ENCODE assay signal across 16 cellular contexts in the genomic region with DNA sequence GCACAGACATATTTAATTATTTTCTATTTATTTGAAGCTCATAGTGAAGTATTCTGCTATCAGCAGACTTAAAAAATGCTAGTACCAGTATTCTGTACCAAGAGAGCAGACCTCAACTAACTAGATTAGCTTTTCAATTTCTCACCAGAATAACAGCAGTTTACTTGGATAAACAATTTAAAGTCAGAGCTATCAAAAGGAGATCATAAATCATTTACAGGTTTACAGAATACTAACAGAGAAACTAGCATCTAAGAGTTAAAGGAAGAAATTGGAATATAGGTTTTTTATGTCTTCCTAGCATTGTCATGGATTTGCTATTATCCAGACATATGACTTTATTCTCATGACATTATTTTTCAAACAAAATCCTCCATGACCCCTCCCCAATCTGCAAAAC. TPM values are rescaled to one million over a fixed set of nuclear protein-coding genes. Genes with fewer than 3 reads are reported as not detected.
A peak's percentile ranks its signal among the peaks of the same experiment; 100 is the strongest.
DNase-seq lines count a peak whose midpoint lies in the region; ATAC-seq and TF ChIP-seq lines count a peak whose summit lies in the region.
"Had no signal": no experiment of that assay in that cellular context is flagged by ENCODE, and none has a peak within 500 bp of the region (broad histone marks: within the 10 kb centered on the region; RNA-seq: fewer than 3 reads in every experiment).

No MANE protein-coding gene starts in this region.

- H3K79me1 ChIP-seq in H9 (ENCODE audit: insufficient read depth, low read depth, low read length, poor library complexity, severe bottlenecking): peaks cover 5% of the 10 kb centered on the region

- H3K27me3 Mint-ChIP-seq in activated CD4-positive, alpha-beta T cell treated with anti-CD3 and anti-CD28 coated beads for 36 hours: no peaks in the 10 kb centered on the region
- H3K27me3 Mint-ChIP-seq in glutamatergic neuron (ENCODE audit: unreplicated experiment): peaks cover 10% of the 10 kb centered on the region
- peaks cover 9% of the 10 kb centered on the region for H3K27me3 Mint-ChIP-seq in H9 (ENCODE audit: low read depth)

- no peak overlapping the region for H3T11ph ChIP-seq in H9 (ENCODE audit: low read length)

- H3K4me3 Mint-ChIP-seq in activated CD4-positive, alpha-beta T cell treated with anti-CD3 and anti-CD28 coated beads for 36 hours: no peak overlapping the region
- H3K4me3 Mint-ChIP-seq in glutamatergic neuron (ENCODE audit: unreplicated experiment) (peak overlapping the region; percentile 49), H9 (no peak overlapping the region)

- H3K14ac ChIP-seq in H9 (ENCODE audit: insufficient read depth, low read length): no peak overlapping the region

- H3K23me2 ChIP-seq in H9 (ENCODE audit: insufficient read length, low read depth, low read length, poor library complexity, severe bottlenecking): peaks cover 5% of the 10 kb centered on the region

- H2AK5ac ChIP-seq in H9 (ENCODE audit: insufficient read length, low read length): no peak overlapping the region

- H3K27ac ChIP-seq in SK-N-MC (peak overlapping the region; percentile 38; the same call in 1 of the 2 replicates), H9 (ENCODE audit: insufficient read length, low read depth, low read length) (no peak overlapping the region)

- H3K9ac ChIP-seq in SK-N-MC (ENCODE audit: insufficient read length): no peak overlapping the region
- no peak overlapping the region for H3K9ac ChIP-seq in skeletal muscle satellite cell (ENCODE audit: low read depth, low read length)
- H3K9ac ChIP-seq in H9 (ENCODE audit: extremely low read depth, insufficient read length, low read length): no peak overlapping the region

- no peak overlapping the region for H4K91ac ChIP-seq in H9 (ENCODE audit: insufficient read length, low read depth, low read length)

- no peak overlapping the region for H4K5ac ChIP-seq in H9 (ENCODE audit: insufficient read length, low read depth, low read length)

- H3K36me3 Mint-ChIP-seq in activated CD4-positive, alpha-beta T cell treated with anti-CD3 and anti-CD28 coated beads for 36 hours (ENCODE audit: low read depth): peaks cover 37% of the 10 kb centered on the region
- no peaks in the 10 kb centered on the region for H3K36me3 Mint-ChIP-seq in glutamatergic neuron (ENCODE audit: unreplicated experiment)
- H3K36me3 Mint-ChIP-seq in H9 (ENCODE audit: insufficient read depth in 1 of 3, low read depth in 3 of 3): peaks cover 14 to 26% (median 20%) of the 10 kb centered on the region in 3 experiments

- POLR2A ChIA-PET in activated CD4-positive, alpha-beta T cell treated with anti-CD3 and anti-CD28 coated beads for 36 hours (lab: Charles Lee): interaction anchor here (0.6 kb wide), 1 partner anchor 104 kb away, joined by 3 read pairs; no protein-coding TSS in a partner anchor

- H4K8ac ChIP-seq in H9 (replicated peaks; ENCODE audit: insufficient read length, low read depth, low read length): no peak overlapping the region

- H3K56ac ChIP-seq in H9 (ENCODE audit: insufficient read length, low read depth, low read length): no peak overlapping the region

- no peaks in the 10 kb centered on the region for H3K9me3 Mint-ChIP-seq in activated CD4-positive, alpha-beta T cell treated with anti-CD3 and anti-CD28 coated beads for 36 hours (ENCODE audit: low read depth)
- H3K9me3 Mint-ChIP-seq in glutamatergic neuron (ENCODE audit: unreplicated experiment) (peaks cover 18% of the 10 kb centered on the region), H9 (peaks cover 4 to 8% of the 10 kb centered on the region in 2 experiments)

- H3K4ac ChIP-seq in H9 (ENCODE audit: low read depth, low read length): no peak overlapping the region

- no peak overlapping the region for H2BK20ac ChIP-seq in H9 (ENCODE audit: low read depth, low read length, poor library complexity, severe bottlenecking)

- H3K9me3 ChIP-seq in SK-N-MC (ENCODE audit: low read depth, low read length) (no peaks in the 10 kb centered on the region), skeletal muscle satellite cell (replicated peaks; ENCODE audit: low read length) (no peaks in the 10 kb centered on the region), H9 (ENCODE audit: control insufficient read depth, low read depth, low read length) (no peaks in the 10 kb centered on the region)

- H3K4me1 Mint-ChIP-seq in activated CD4-positive, alpha-beta T cell treated with anti-CD3 and anti-CD28 coated beads for 36 hours: peaks cover 64% of the 10 kb centered on the region
- H3K4me1 Mint-ChIP-seq in glutamatergic neuron (ENCODE audit: low read depth, unreplicated experiment) (peaks cover 29% of the 10 kb centered on the region), H9 (peaks cover 11 to 23% of the 10 kb centered on the region in 2 experiments)

- H2BK12ac ChIP-seq in H9 (ENCODE audit: insufficient read length, low read depth, low read length): no peak overlapping the region

- peaks cover 20% of the 10 kb centered on the region for H3K36me3 ChIP-seq in SK-N-MC (ENCODE audit: insufficient read depth, low read length)
- H3K36me3 ChIP-seq in skeletal muscle satellite cell (ENCODE audit: insufficient read depth, low read length): peaks cover 8% of the 10 kb centered on the region

- no peak overlapping the region for H3K23ac ChIP-seq in H9 (ENCODE audit: insufficient read length, low read depth, low read length)

- peak overlapping the region; percentile 12 for H3K4me2 ChIP-seq in skeletal muscle satellite cell (ENCODE audit: low read length)
- H3K4me2 ChIP-seq in H9 (ENCODE audit: insufficient read depth, insufficient read length, low read length): no peak overlapping the region

- no peaks in the 10 kb centered on the region for H3K27me3 ChIP-seq in skeletal muscle satellite cell (ENCODE audit: control insufficient read depth, insufficient read depth, low read length)
- H3K27me3 ChIP-seq in H9 (ENCODE audit: insufficient read depth, low read length): no peaks in the 10 kb centered on the region
- H3K27me3 ChIP-seq: MG63 had no signal

- no peak for DNase-seq in activated CD4-positive, alpha-beta T cell treated with anti-CD3 and anti-CD28 coated beads for 36 hours
- no peak for DNase-seq in activated CD4-positive, alpha-beta T cell treated with anti-CD3 and anti-CD28 coated beads for 48 hours
- DNase-seq in SK-N-MC (ENCODE audit: low read depth, low spot score) (no peak), glutamatergic neuron (no peak), NCI-H526 treated with DMSO at 0.1 percent for 48 hours (lab: John Stamatoyannopoulos, UW) (no peak), H9 (no peak), GOT3 (lab: John Stamatoyannopoulos, UW) (no peak)
- DNase-seq: activated CD4-positive, alpha-beta T cell treated with anti-CD3 and anti-CD28 coated beads for 4 hours; activated gamma-delta T cell treated with Interleukin-2 at 50 U/mL for 16 hours; GDM1; islet precursor cell; MG63; NCI-H2081; NCI-H774; RPMI8226 had no signal

- no peak for ATAC-seq in activated CD4-positive, alpha-beta T cell treated with anti-CD3 and anti-CD28 coated beads for 36 hours

- no peak overlapping the region for H3K18ac ChIP-seq in H9 (ENCODE audit: insufficient read length, low read depth, low read length)

- H3K27ac Mint-ChIP-seq in activated CD4-positive, alpha-beta T cell treated with anti-CD3 and anti-CD28 coated beads for 36 hours: peak overlapping the region; percentile 96
- H3K27ac Mint-ChIP-seq in glutamatergic neuron (ENCODE audit: unreplicated experiment): no peak overlapping the region
- no peak overlapping the region for H3K27ac Mint-ChIP-seq in H9

- no peak overlapping the region for H2AFZ ChIP-seq in H9 (ENCODE audit: low read length)

- H3K4me1 ChIP-seq in skeletal muscle satellite cell (ENCODE audit: control insufficient read depth, insufficient read depth, low read length) (peaks cover 25% of the 10 kb centered on the region), H9 (ENCODE audit: insufficient read depth, low read length) (no peaks in the 10 kb centered on the region)

- no peak overlapping the region for H2BK120ac ChIP-seq in H9 (ENCODE audit: low read depth, low read length, poor library complexity, severe bottlenecking)

- peaks cover 4% of the 10 kb centered on the region; the same call in 1 of the 2 replicates for H3K79me2 ChIP-seq in H9 (ENCODE audit: insufficient read depth, low read length)

- H4K20me1 ChIP-seq in H9 (ENCODE audit: control insufficient read depth, insufficient read depth, insufficient read length): no peaks in the 10 kb centered on the region

- no peak overlapping the region for H2BK5ac ChIP-seq in H9 (ENCODE audit: insufficient read length, low read length)

- TF ChIP-seq CTCF in glutamatergic neuron (IDR thresholded peaks at IDR 0.05; ENCODE audit: partially characterized antibody, unreplicated experiment) (no peak), H9 (conservative IDR thresholded peaks at IDR 0.05) (no peak)

- no peak overlapping the region for H2BK15ac ChIP-seq in H9 (ENCODE audit: low read depth, low read length)

- intact Hi-C loops in activated CD4-positive, alpha-beta T cell treated with anti-CD3 and anti-CD28 coated beads for 36 hours (cut with DNase I, micrococcal nuclease): no loop called here

- H3K4me3 ChIP-seq in SK-N-MC: no peak overlapping the region
- no peak overlapping the region for H3K4me3 ChIP-seq in skeletal muscle satellite cell (ENCODE audit: low read length)
- H3K4me3 ChIP-seq: MG63 had no signal

- CTCF ChIA-PET in activated CD4-positive, alpha-beta T cell treated with anti-CD3 and anti-CD28 coated beads for 36 hours (lab: Charles Lee): interaction anchor here (0.6 to 1.6 kb wide), 10 partner anchors 9 to 595 kb away, joined by 3 to 8 read pairs (median 3); no protein-coding TSS in a partner anchor

RNA-seq across cellular contexts. Expression of a gene that starts 3.4 kb away (rescaled TPM):
- total RNA-seq in activated CD4-positive, alpha-beta T cell treated with anti-CD3 and anti-CD28 coated beads for 36 hours: 10 to 100 TPM; 57.0 to 64.6 TPM
- 49.5 TPM for total RNA-seq in glutamatergic neuron (ENCODE audit: unreplicated experiment)
- 28.8 and 34.2 TPM in 2 replicates for total RNA-seq in skeletal muscle satellite cell (2012; rRNA removed)
- 33.7 and 35.0 TPM in 2 replicates for total RNA-seq in H9 (2021)

RNA-seq across cellular contexts. Expression of a gene that starts 33.3 kb away (rescaled TPM):
- 10 to 100 TPM; 43.9 to 59.4 TPM for total RNA-seq in activated CD4-positive, alpha-beta T cell treated with anti-CD3 and anti-CD28 coated beads for 36 hours
- total RNA-seq in glutamatergic neuron (ENCODE audit: unreplicated experiment) (123 TPM), H9 (2021) (55.5 and 58.9 TPM in 2 replicates)
- total RNA-seq in skeletal muscle satellite cell (2012; rRNA removed): 48.2 and 71.9 TPM in 2 replicates
